In the genomic region with DNA sequence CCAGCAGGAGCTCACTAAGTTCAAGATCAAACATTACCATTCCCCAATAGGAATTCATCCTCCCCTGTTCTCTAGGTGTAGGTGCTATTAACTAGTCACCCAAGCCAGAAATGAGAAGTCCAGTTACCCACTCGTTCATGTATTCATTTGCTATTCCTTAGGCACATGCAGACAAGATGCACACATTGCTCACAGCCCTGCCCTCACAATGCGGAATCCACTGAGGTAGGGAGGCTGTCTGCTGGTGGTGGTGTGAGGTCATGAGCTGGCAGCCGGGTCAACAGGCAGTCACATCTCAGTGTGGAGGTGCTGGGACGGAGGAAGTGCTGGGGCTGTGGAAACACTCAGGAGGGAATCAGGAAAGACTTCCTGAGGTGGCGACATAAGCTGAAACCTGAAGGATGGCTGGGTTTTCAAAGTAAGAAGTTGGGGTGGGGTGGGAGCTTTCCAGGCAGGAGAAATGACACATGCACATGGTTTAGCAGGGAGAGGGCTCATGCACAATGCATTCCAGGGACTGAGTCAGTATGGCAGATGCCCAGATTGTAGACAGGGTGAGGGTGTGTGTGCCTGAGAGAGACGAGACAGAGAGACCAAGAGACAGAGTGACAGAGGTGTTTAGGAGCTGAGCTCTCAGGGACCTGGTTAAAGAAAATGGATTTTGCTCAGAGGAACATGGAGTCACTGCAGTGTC, we compare ENCODE assay signal across 13 cellular contexts.
DNase-seq lines count a peak whose midpoint lies in the region; ATAC-seq, FAIRE-seq and TF ChIP-seq lines count a peak whose summit lies in the region.
"Had no signal": no experiment of that assay in that cellular context is flagged by ENCODE, and none has a peak within 500 bp of the region (broad histone marks: within the 10 kb centered on the region; RNA-seq: fewer than 3 reads in every experiment).

No MANE protein-coding gene starts in this region.

- ATAC-seq in foreskin keratinocyte (peak; percentile 99), GM21786 (IDR thresholded peaks at IDR 0.05; ENCODE audit: unreplicated experiment) (no peak)

- POLR2A ChIA-PET in MCF 10A (lab: Yijun Ruan, JAX): interaction anchor here (0.6 to 1.6 kb wide), 13 partner anchors 9 to 305 kb away, joined by 3 to 7 read pairs (median 4); no protein-coding TSS in a partner anchor

- H3K27ac Mint-ChIP-seq in MCF 10A (ENCODE audit: low read depth, unreplicated experiment): peak overlapping the region; percentile 53

- H3K9me3 ChIP-seq in breast epithelium (no peaks in the 10 kb centered on the region), adipocyte (ENCODE audit: control insufficient read depth, low read length) (no peaks in the 10 kb centered on the region)
- H3K9me3 ChIP-seq: transverse colon had no signal

- H3K27me3 Mint-ChIP-seq in MCF 10A (ENCODE audit: insufficient read depth, unreplicated experiment): no peaks in the 10 kb centered on the region

- no peak for TF ChIP-seq POLR2A in breast epithelium (IDR thresholded peaks at IDR 0.05)

- peak; percentile 84 for DNase-seq in MCF 10A (ENCODE audit: unreplicated experiment)
- DNase-seq in breast epithelium (ENCODE audit: low spot score in 2 of 2): no peak
- DNase-seq in adipocyte (ENCODE audit: low read depth): peak; percentile 77
- DNase-seq in foreskin keratinocyte: peak; percentile 83 to 92
- DNase-seq in urothelium cell line (ENCODE audit: low spot score): peak; percentile 57
- DNase-seq in NCI-H128 (lab: John Stamatoyannopoulos, UW; ENCODE audit: unreplicated experiment): no peak
- DNase-seq in NCI-H774 (lab: John Stamatoyannopoulos, UW): no peak
- DNase-seq: activated T-cell treated with anti-CD3 and anti-CD28 coated beads, Interleukin-2, amount 50 U/mL, for 48 hours; AML-193; Karpas-422; transverse colon had no signal

- CTCF ChIA-PET in MCF 10A (lab: Yijun Ruan, JAX): interaction anchor here (0.6 to 1.0 kb wide), 2 partner anchors 19 to 46 kb away, joined by 3 to 4 read pairs; no protein-coding TSS in a partner anchor

- H3K9ac ChIP-seq in adipocyte (ENCODE audit: low read length): no peak overlapping the region

- TF ChIP-seq CTCF in MCF 10A (IDR thresholded peaks at IDR 0.05; ENCODE audit: unreplicated experiment) (no peak), breast epithelium (IDR thresholded peaks at IDR 0.05) (no peak), foreskin keratinocyte (conservative IDR thresholded peaks at IDR 0.05) (no peak)

- FAIRE-seq in urothelium cell line (lab: Jason Lieb, UNC): no peak

- peaks cover 12% of the 10 kb centered on the region for H3K36me3 Mint-ChIP-seq in MCF 10A (ENCODE audit: insufficient read depth, unreplicated experiment)

- H3K4me1 Mint-ChIP-seq in MCF 10A (ENCODE audit: insufficient read depth, unreplicated experiment): peaks cover 29% of the 10 kb centered on the region

- H3K4me1 ChIP-seq in breast epithelium: no peaks in the 10 kb centered on the region
- peaks cover 19% of the 10 kb centered on the region for H3K4me1 ChIP-seq in adipocyte (ENCODE audit: control insufficient read depth, insufficient read depth, low read length)
- H3K4me1 ChIP-seq in foreskin keratinocyte: peaks cover 9% of the 10 kb centered on the region
- H3K4me1 ChIP-seq: transverse colon had no signal

- no peak overlapping the region for H3K4me3 ChIP-seq in breast epithelium
- H3K4me3 ChIP-seq in adipocyte (ENCODE audit: low read length): no peak overlapping the region
- H3K4me3 ChIP-seq: coronary artery, transverse colon had no signal

- H3K27ac ChIP-seq in breast epithelium: no peak overlapping the region
- peak overlapping the region; percentile 44 for H3K27ac ChIP-seq in foreskin keratinocyte
- H3K27ac ChIP-seq: coronary artery, transverse colon had no signal

- intact Hi-C loops in MCF 10A (cut with micrococcal nuclease) (loop anchor here (10.0 kb wide), 1 partner anchor 121 kb away; a partner anchor contains a TSS), breast epithelium (cut with DNase I; ENCODE audit: low total_unique reads) (no loop called here)

- H3K4me3 Mint-ChIP-seq in MCF 10A (ENCODE audit: unreplicated experiment): no peak overlapping the region

- no TSS peak for BruUV-seq in MCF 10A (replicated peaks; lab: Mats Ljungman, UMichigan)

- no peaks in the 10 kb centered on the region for H3K27me3 ChIP-seq in breast epithelium
- H3K27me3 ChIP-seq in adipocyte (replicated peaks; ENCODE audit: control insufficient read depth, insufficient read depth, low read length): no peaks in the 10 kb centered on the region
- H3K27me3 ChIP-seq in foreskin keratinocyte: no peaks in the 10 kb centered on the region
- H3K27me3 ChIP-seq: transverse colon had no signal

- no peaks in the 10 kb centered on the region for H3K9me3 Mint-ChIP-seq in MCF 10A (ENCODE audit: unreplicated experiment)

- H3K36me3 ChIP-seq in breast epithelium: no peaks in the 10 kb centered on the region
- no peaks in the 10 kb centered on the region for H3K36me3 ChIP-seq in adipocyte (ENCODE audit: control insufficient read depth, insufficient read depth, low read length, severe bottlenecking)
- H3K36me3 ChIP-seq: transverse colon had no signal

Comparison
In these comparisons a context has a peak if more than half of its experiments do, and no peak if none do; other contexts are left out.
1. DNase-seq: peak in MCF 10A (single experiment), adipocyte (single experiment), foreskin keratinocyte (2 of 2) and urothelium cell line (single experiment); none in breast epithelium (0 of 2), NCI-H128 (single experiment) and NCI-H774 (single experiment).